In the genomic region with DNA sequence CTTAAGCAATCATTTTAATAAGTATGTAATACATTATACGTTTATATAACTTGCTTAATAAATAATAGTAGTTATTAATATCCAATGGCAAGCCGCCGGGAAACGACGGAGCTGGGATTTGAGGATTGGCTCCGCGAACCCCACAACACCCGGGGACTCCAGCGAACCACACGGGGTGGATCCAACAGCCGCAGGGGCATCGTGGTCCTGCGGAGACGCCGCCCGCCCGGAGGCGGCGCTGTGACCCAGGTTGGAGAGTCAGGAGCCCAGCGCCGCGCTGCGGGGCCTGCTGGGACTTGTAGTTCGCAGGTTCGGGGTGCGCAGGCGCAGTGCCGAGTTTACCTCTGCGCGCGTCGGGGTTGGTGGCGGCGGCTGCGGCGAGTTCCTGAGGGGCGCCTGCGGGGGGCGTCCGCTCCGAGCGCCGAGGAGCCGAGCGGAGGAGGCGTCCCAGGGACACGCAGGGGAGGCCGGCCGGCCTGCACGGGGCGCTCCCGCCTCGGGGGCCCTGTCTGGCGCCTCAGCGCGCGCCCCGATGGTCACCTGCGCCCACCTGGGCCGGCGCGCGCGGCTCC, we compare ENCODE assay signal across 1 cellular context.
A peak's percentile ranks its signal among the peaks of the same experiment; 100 is the strongest.
TF ChIP-seq lines count a peak whose summit lies in the region.

A gene (plus strand): TSS at position 329 of the 572 bp plus-strand sequence. CDS start 204 bp downstream, at position 533.

TF ChIP-seq in K562, 482 proteins besides CTCF, POLR2A, EP300 and RAD21 (continued from another document and continues in another):
- TF ChIP-seq, protein P1, sequence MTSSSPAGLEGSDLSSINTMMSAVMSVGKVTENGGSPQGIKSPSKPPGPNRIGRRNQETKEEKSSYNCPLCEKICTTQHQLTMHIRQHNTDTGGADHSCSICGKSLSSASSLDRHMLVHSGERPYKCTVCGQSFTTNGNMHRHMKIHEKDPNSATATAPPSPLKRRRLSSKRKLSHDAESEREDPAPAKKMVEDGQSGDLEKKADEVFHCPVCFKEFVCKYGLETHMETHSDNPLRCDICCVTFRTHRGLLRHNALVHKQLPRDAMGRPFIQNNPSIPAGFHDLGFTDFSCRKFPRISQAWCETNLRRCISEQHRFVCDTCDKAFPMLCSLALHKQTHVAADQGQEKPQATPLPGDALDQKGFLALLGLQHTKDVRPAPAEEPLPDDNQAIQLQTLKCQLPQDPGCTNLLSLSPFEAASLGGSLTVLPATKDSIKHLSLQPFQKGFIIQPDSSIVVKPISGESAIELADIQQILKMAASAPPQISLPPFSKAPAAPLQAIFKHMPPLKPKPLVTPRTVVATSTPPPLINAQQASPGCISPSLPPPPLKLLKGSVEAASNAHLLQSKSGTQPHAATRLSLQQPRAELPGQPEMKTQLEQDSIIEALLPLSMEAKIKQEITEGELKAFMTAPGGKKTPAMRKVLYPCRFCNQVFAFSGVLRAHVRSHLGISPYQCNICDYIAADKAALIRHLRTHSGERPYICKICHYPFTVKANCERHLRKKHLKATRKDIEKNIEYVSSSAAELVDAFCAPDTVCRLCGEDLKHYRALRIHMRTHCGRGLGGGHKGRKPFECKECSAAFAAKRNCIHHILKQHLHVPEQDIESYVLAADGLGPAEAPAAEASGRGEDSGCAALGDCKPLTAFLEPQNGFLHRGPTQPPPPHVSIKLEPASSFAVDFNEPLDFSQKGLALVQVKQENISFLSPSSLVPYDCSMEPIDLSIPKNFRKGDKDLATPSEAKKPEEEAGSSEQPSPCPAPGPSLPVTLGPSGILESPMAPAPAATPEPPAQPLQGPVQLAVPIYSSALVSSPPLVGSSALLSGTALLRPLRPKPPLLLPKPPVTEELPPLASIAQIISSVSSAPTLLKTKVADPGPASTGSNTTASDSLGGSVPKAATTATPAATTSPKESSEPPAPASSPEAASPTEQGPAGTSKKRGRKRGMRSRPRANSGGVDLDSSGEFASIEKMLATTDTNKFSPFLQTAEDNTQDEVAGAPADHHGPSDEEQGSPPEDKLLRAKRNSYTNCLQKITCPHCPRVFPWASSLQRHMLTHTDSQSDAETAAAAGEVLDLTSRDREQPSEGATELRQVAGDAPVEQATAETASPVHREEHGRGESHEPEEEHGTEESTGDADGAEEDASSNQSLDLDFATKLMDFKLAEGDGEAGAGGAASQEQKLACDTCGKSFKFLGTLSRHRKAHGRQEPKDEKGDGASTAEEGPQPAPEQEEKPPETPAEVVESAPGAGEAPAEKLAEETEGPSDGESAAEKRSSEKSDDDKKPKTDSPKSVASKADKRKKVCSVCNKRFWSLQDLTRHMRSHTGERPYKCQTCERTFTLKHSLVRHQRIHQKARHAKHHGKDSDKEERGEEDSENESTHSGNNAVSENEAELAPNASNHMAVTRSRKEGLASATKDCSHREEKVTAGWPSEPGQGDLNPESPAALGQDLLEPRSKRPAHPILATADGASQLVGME (CRISPR knock-in tag; IDR thresholded peaks at IDR 0.05) = no peak; the same call in 1 of the 2 replicates
- TF ChIP-seq ZBTB1 (CRISPR knock-in tag; IDR thresholded peaks at IDR 0.05; ENCODE audit: borderline replicate concordance, low read depth) (0 out of 2 replicates have a peak, but pooled peaks have one; percentile 22), SNRNP70 (optimal IDR thresholded peaks at IDR 0.05; ENCODE audit: low read depth, low read length) (no peak), CREM (IDR thresholded peaks at IDR 0.05; ENCODE audit: low read depth) (peak; percentile 92), NCOA4 (IDR thresholded peaks at IDR 0.05; ENCODE audit: partially characterized antibody) (no peak), MAFG (tag; conservative IDR thresholded peaks at IDR 0.05) (no peak), ZNF431 (CRISPR knock-in tag; IDR thresholded peaks at IDR 0.05) (peak; percentile 66; the same call in 1 of the 2 replicates), RNF2 (IDR thresholded peaks at IDR 0.05) (0 out of 2 replicates have a peak, but pooled peaks have one; percentile 40), GTF2E2 (tag; IDR thresholded peaks at IDR 0.05) (no peak), ILF3 (IDR thresholded peaks at IDR 0.05; ENCODE audit: borderline replicate concordance) (peak; percentile 70; the same call in 1 of the 2 replicates), SMAD2 (IDR thresholded peaks at IDR 0.05; ENCODE audit: low read depth, low read length) (no peak), BRD9 (IDR thresholded peaks at IDR 0.05; ENCODE audit: low read depth, partially characterized antibody) (no peak), GTF2F1 (IDR thresholded peaks at IDR 0.05; ENCODE audit: low read depth, low read length) (no peak), ETV1 (tag; conservative IDR thresholded peaks at IDR 0.05; ENCODE audit: low read depth) (no peak), SRSF1 (IDR thresholded peaks at IDR 0.05; ENCODE audit: low read depth, low read length) (no peak), SPI1 (IDR thresholded peaks at IDR 0.05; ENCODE audit: borderline replicate concordance, low read depth, low read length) (no peak)
- TF ChIP-seq, protein P2, sequence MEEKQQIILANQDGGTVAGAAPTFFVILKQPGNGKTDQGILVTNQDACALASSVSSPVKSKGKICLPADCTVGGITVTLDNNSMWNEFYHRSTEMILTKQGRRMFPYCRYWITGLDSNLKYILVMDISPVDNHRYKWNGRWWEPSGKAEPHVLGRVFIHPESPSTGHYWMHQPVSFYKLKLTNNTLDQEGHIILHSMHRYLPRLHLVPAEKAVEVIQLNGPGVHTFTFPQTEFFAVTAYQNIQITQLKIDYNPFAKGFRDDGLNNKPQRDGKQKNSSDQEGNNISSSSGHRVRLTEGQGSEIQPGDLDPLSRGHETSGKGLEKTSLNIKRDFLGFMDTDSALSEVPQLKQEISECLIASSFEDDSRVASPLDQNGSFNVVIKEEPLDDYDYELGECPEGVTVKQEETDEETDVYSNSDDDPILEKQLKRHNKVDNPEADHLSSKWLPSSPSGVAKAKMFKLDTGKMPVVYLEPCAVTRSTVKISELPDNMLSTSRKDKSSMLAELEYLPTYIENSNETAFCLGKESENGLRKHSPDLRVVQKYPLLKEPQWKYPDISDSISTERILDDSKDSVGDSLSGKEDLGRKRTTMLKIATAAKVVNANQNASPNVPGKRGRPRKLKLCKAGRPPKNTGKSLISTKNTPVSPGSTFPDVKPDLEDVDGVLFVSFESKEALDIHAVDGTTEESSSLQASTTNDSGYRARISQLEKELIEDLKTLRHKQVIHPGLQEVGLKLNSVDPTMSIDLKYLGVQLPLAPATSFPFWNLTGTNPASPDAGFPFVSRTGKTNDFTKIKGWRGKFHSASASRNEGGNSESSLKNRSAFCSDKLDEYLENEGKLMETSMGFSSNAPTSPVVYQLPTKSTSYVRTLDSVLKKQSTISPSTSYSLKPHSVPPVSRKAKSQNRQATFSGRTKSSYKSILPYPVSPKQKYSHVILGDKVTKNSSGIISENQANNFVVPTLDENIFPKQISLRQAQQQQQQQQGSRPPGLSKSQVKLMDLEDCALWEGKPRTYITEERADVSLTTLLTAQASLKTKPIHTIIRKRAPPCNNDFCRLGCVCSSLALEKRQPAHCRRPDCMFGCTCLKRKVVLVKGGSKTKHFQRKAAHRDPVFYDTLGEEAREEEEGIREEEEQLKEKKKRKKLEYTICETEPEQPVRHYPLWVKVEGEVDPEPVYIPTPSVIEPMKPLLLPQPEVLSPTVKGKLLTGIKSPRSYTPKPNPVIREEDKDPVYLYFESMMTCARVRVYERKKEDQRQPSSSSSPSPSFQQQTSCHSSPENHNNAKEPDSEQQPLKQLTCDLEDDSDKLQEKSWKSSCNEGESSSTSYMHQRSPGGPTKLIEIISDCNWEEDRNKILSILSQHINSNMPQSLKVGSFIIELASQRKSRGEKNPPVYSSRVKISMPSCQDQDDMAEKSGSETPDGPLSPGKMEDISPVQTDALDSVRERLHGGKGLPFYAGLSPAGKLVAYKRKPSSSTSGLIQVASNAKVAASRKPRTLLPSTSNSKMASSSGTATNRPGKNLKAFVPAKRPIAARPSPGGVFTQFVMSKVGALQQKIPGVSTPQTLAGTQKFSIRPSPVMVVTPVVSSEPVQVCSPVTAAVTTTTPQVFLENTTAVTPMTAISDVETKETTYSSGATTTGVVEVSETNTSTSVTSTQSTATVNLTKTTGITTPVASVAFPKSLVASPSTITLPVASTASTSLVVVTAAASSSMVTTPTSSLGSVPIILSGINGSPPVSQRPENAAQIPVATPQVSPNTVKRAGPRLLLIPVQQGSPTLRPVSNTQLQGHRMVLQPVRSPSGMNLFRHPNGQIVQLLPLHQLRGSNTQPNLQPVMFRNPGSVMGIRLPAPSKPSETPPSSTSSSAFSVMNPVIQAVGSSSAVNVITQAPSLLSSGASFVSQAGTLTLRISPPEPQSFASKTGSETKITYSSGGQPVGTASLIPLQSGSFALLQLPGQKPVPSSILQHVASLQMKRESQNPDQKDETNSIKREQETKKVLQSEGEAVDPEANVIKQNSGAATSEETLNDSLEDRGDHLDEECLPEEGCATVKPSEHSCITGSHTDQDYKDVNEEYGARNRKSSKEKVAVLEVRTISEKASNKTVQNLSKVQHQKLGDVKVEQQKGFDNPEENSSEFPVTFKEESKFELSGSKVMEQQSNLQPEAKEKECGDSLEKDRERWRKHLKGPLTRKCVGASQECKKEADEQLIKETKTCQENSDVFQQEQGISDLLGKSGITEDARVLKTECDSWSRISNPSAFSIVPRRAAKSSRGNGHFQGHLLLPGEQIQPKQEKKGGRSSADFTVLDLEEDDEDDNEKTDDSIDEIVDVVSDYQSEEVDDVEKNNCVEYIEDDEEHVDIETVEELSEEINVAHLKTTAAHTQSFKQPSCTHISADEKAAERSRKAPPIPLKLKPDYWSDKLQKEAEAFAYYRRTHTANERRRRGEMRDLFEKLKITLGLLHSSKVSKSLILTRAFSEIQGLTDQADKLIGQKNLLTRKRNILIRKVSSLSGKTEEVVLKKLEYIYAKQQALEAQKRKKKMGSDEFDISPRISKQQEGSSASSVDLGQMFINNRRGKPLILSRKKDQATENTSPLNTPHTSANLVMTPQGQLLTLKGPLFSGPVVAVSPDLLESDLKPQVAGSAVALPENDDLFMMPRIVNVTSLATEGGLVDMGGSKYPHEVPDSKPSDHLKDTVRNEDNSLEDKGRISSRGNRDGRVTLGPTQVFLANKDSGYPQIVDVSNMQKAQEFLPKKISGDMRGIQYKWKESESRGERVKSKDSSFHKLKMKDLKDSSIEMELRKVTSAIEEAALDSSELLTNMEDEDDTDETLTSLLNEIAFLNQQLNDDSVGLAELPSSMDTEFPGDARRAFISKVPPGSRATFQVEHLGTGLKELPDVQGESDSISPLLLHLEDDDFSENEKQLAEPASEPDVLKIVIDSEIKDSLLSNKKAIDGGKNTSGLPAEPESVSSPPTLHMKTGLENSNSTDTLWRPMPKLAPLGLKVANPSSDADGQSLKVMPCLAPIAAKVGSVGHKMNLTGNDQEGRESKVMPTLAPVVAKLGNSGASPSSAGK (IDR thresholded peaks at IDR 0.05) = no peak; the same call in 1 of the 2 replicates
- TF ChIP-seq, protein P3, sequence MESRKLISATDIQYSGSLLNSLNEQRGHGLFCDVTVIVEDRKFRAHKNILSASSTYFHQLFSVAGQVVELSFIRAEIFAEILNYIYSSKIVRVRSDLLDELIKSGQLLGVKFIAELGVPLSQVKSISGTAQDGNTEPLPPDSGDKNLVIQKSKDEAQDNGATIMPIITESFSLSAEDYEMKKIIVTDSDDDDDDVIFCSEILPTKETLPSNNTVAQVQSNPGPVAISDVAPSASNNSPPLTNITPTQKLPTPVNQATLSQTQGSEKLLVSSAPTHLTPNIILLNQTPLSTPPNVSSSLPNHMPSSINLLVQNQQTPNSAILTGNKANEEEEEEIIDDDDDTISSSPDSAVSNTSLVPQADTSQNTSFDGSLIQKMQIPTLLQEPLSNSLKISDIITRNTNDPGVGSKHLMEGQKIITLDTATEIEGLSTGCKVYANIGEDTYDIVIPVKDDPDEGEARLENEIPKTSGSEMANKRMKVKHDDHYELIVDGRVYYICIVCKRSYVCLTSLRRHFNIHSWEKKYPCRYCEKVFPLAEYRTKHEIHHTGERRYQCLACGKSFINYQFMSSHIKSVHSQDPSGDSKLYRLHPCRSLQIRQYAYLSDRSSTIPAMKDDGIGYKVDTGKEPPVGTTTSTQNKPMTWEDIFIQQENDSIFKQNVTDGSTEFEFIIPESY (CRISPR knock-in tag; IDR thresholded peaks at IDR 0.05) = peak; percentile 77
- TF ChIP-seq, protein P4, sequence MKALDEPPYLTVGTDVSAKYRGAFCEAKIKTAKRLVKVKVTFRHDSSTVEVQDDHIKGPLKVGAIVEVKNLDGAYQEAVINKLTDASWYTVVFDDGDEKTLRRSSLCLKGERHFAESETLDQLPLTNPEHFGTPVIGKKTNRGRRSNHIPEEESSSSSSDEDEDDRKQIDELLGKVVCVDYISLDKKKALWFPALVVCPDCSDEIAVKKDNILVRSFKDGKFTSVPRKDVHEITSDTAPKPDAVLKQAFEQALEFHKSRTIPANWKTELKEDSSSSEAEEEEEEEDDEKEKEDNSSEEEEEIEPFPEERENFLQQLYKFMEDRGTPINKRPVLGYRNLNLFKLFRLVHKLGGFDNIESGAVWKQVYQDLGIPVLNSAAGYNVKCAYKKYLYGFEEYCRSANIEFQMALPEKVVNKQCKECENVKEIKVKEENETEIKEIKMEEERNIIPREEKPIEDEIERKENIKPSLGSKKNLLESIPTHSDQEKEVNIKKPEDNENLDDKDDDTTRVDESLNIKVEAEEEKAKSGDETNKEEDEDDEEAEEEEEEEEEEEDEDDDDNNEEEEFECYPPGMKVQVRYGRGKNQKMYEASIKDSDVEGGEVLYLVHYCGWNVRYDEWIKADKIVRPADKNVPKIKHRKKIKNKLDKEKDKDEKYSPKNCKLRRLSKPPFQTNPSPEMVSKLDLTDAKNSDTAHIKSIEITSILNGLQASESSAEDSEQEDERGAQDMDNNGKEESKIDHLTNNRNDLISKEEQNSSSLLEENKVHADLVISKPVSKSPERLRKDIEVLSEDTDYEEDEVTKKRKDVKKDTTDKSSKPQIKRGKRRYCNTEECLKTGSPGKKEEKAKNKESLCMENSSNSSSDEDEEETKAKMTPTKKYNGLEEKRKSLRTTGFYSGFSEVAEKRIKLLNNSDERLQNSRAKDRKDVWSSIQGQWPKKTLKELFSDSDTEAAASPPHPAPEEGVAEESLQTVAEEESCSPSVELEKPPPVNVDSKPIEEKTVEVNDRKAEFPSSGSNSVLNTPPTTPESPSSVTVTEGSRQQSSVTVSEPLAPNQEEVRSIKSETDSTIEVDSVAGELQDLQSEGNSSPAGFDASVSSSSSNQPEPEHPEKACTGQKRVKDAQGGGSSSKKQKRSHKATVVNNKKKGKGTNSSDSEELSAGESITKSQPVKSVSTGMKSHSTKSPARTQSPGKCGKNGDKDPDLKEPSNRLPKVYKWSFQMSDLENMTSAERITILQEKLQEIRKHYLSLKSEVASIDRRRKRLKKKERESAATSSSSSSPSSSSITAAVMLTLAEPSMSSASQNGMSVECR (CRISPR knock-in tag; IDR thresholded peaks at IDR 0.05) = no peak
